ENCODE assay signal across 8 cellular contexts in the genomic region with DNA sequence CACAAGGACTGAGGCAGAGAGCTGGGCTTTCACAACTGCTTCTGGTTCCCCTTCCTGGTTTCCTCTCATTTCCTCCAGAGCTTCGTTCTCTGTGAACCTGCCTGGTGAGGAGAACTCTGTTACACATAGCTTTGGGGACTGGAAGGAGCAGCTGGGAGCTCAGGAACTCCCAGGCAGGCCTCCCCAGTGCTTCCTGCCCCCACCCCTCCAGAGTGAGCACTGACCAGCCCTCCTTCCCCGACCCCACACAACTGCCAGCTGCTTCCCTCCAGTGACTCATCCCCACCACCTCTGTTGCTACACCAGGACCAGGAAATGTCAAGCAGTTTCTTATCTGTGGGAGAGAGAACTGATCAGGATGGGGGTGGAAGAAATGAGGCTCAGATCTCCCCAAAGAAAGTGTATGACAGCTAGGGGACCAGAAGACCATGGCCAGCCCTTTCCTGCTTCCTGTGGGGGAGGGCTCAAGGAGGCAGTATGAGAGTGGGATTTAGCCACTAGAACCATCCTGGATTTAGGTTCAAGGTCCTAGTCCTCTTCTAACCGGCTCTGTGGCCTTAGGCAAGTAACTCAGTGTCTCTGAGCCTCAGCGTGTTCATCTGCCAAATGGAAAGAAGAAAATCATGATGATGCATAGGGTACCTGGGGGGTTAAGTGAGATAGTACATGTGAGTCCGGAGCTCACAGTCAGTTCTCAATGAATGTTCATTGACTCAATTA. TPM values are rescaled to one million over a fixed set of nuclear protein-coding genes. Genes with fewer than 3 reads are reported as not detected.
DNase-seq lines count a peak whose midpoint lies in the region; ATAC-seq lines count a peak whose summit lies in the region.

No MANE protein-coding gene starts in this region.

- DNase-seq in Daoy (ENCODE audit: low read depth), result peak; percentile 90
- DNase-seq in NCI-H226, result peak; percentile 83
- peak; percentile 93 for DNase-seq in myocyte (ENCODE audit: low read depth)
- no peak for DNase-seq in COR-L47 (lab: John Stamatoyannopoulos, UW)
- no peak for DNase-seq in activated naive CD4-positive, alpha-beta T cell treated with Interleukin-2 at 50 U/mL for 16 hours

- ATAC-seq in HG02642 (IDR thresholded peaks at IDR 0.05; ENCODE audit: poor library complexity, unreplicated experiment) (no peak), HG03521 (IDR thresholded peaks at IDR 0.05; ENCODE audit: unreplicated experiment) (no peak)

- peak overlapping the region; percentile 53 for H3K27ac Mint-ChIP-seq in dendritic cell treated with granulocyte-macrophage colony-stimulating factor and Interleukin-4, amounts not matched to agents 40 ng/mL and 50 ng/mL, for 4 days

- no peaks in the 10 kb centered on the region for H3K36me3 Mint-ChIP-seq in dendritic cell treated with granulocyte-macrophage colony-stimulating factor and Interleukin-4, amounts not matched to agents 40 ng/mL and 50 ng/mL, for 4 days (ENCODE audit: low read depth)

- no peak overlapping the region for H3K4me3 Mint-ChIP-seq in dendritic cell treated with granulocyte-macrophage colony-stimulating factor and Interleukin-4, amounts not matched to agents 40 ng/mL and 50 ng/mL, for 4 days

- peaks cover 36% of the 10 kb centered on the region for H3K4me1 Mint-ChIP-seq in dendritic cell treated with granulocyte-macrophage colony-stimulating factor and Interleukin-4, amounts not matched to agents 40 ng/mL and 50 ng/mL, for 4 days (ENCODE audit: low read depth)

- intact Hi-C loops in dendritic cell treated with granulocyte-macrophage colony-stimulating factor and Interleukin-4, amounts not matched to agents 40 ng/mL and 50 ng/mL, for 4 days (cut with micrococcal nuclease), result loop anchor here (10.0 kb wide), 1 partner anchor 70 kb away; no protein-coding TSS in a partner anchor

- H3K9me3 Mint-ChIP-seq in dendritic cell treated with granulocyte-macrophage colony-stimulating factor and Interleukin-4, amounts not matched to agents 40 ng/mL and 50 ng/mL, for 4 days, result no peaks in the 10 kb centered on the region

- H3K27me3 Mint-ChIP-seq in dendritic cell treated with granulocyte-macrophage colony-stimulating factor and Interleukin-4, amounts not matched to agents 40 ng/mL and 50 ng/mL, for 4 days, result peaks cover 2% of the 10 kb centered on the region

RNA-seq across cellular contexts. Expression of a gene that starts 4.5 kb away (rescaled TPM):
- 10.1 and 11.2 TPM in 2 replicates for total RNA-seq in Daoy (2014; rRNA removed; shearing (Covaris generic))
- 26.1 and 33.4 TPM in 2 replicates for total RNA-seq in myocyte
- polyA plus RNA-seq in myocyte (2012), result 41.7 TPM

Comparison
In these comparisons a context has a peak if more than half of its experiments do, and no peak if none do; other contexts are left out.
1. DNase-seq: peak in Daoy (single experiment), NCI-H226 (single experiment) and myocyte (single experiment); none in COR-L47 (single experiment) and activated naive CD4-positive, alpha-beta T cell treated with Interleukin-2 at 50 U/mL for 16 hours (single experiment).